2 cellular contexts compared by ENCODE assay signal in genomic region chr13:24745861-24746617, GRCh38.
TF ChIP-seq lines count a peak whose summit lies in the region.

No MANE protein-coding gene starts in this region.

TF ChIP-seq in HepG2, 621 proteins besides CTCF, POLR2A, EP300 and RAD21:
- TF ChIP-seq CBX2 (IDR thresholded peaks at IDR 0.05; ENCODE audit: low read depth, low read length) (no peak), CBX2 (CRISPR knock-in tag; IDR thresholded peaks at IDR 0.05; ENCODE audit: low read depth) (no peak), MLXIP (CRISPR knock-in tag; IDR thresholded peaks at IDR 0.05; ENCODE audit: borderline replicate concordance) (no peak)
TF ChIP-seq in HepG2: peak in this region for 0.

TF ChIP-seq in GM12878, 131 proteins besides CTCF, POLR2A, EP300 and RAD21:
- no peak for TF ChIP-seq SIN3A (IDR thresholded peaks at IDR 0.05; ENCODE audit: low read depth, low read length)
- no peak for TF ChIP-seq JUNB (IDR thresholded peaks at IDR 0.05)
- no peak for TF ChIP-seq SMAD1 (IDR thresholded peaks at IDR 0.05; ENCODE audit: low read depth, partially characterized antibody)
